12 cellular contexts compared by ENCODE assay signal in the genomic region with DNA sequence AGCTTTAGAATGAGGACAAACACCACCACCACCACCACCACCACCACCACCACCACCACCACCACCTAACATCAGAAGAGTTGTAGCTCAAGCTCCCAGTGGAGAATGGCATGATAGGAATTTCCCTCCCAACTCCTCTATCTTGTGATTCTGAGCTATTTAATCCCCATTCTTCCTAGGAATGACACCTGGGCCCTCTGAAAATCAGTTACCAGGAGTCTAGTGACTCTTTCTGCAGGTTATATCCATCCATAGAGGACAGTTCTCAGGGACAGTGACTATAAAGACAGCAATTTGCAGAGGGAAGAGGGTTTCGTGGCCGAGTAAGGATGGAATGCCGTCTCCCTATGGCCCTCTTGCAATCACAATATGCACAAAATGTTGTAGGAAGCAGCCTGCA. TPM values are rescaled to one million over a fixed set of nuclear protein-coding genes. Genes with fewer than 3 reads are reported as not detected.
DNase-seq lines count a peak whose midpoint lies in the region; ATAC-seq and TF ChIP-seq lines count a peak whose summit lies in the region.
"Had no signal": no experiment of that assay in that cellular context is flagged by ENCODE, and none has a peak within 500 bp of the region (broad histone marks: within the 10 kb centered on the region; RNA-seq: fewer than 3 reads in every experiment).

No MANE protein-coding gene starts in this region.

- DNase-seq in breast epithelium (ENCODE audit: low spot score in 2 of 2) (no peak), MCF 10A (ENCODE audit: unreplicated experiment) (no peak), lung (ENCODE audit: low spot score) (no peak), thyroid gland (no peak), GM10248 (ENCODE audit: extremely low spot score) (no peak)
- DNase-seq in activated naive CD8-positive, alpha-beta T cell treated with anti-CD3 and anti-CD28 coated beads, Interleukin-2, amount 10 ng/mL, durations not matched to agents 7 days and 5 days = no peak
- DNase-seq: C1 segment of cervical spinal cord; MM.1S; stimulated activated naive CD4-positive, alpha-beta T cell treated with Interleukin-2 at 50 U/mL for 16 hours had no signal

- peaks cover 18% of the 10 kb centered on the region for H3K36me3 Mint-ChIP-seq in MCF 10A (ENCODE audit: insufficient read depth, unreplicated experiment)
- peaks cover 25% of the 10 kb centered on the region for H3K36me3 Mint-ChIP-seq in activated naive CD8-positive, alpha-beta T cell treated with anti-CD3 and anti-CD28 coated beads, Interleukin-2, amount 10 ng/mL, durations not matched to agents 7 days and 5 days

- POLR2A ChIA-PET in MCF 10A (lab: Yijun Ruan, JAX) (interaction anchor here (0.6 to 1.3 kb wide), 2 partner anchors 9 to 16 kb away, joined by 4 to 5 read pairs; no protein-coding TSS in a partner anchor), GM10248 (lab: Yijun Ruan, JAX) (no interaction called here)
- POLR2A ChIA-PET in activated naive CD8-positive, alpha-beta T cell treated with anti-CD3 and anti-CD28 coated beads, Interleukin-2, amount 10 ng/mL, durations not matched to agents 7 days and 5 days (lab: Charles Lee) = interaction anchor here (1.1 to 3.1 kb wide), 3 partner anchors 17 to 88 kb away, joined by 4 to 14 read pairs (median 10); no protein-coding TSS in a partner anchor

- H3K27ac ChIP-seq in breast epithelium (peak overlapping the region; percentile 88 to 92), lung (ENCODE audit: low read depth in 1 of 2, low read length in 1 of 2) (peak overlapping the region; percentile 51 to 56), thyroid gland (peak overlapping the region; percentile 56 to 99 (median 67))

- no TSS peak for BruUV-seq in MCF 10A (replicated peaks; lab: Mats Ljungman, UMichigan)

- ATAC-seq in activated naive CD8-positive, alpha-beta T cell treated with anti-CD3 and anti-CD28 coated beads, Interleukin-2, amount 10 ng/mL, durations not matched to agents 7 days and 5 days (ENCODE audit: low read depth) = no peak
- no peak for ATAC-seq in lung (ENCODE audit: insufficient read depth, low FRiP score)
- no peak for ATAC-seq in HG03039 (IDR thresholded peaks at IDR 0.05; ENCODE audit: unreplicated experiment)
- ATAC-seq in HG02884 (IDR thresholded peaks at IDR 0.05; ENCODE audit: unreplicated experiment) = no peak
- ATAC-seq: activated CD4-positive, CD25-positive, alpha-beta regulatory T cell treated with anti-CD3 and anti-CD28 coated beads, Interleukin-2, amount 50 U/mL, for 24 hours had no signal

- 79 to 84% methylated on average over 3 of the region's 3 CpGs for WGBS in lung, 2 donors
- 65 to 72% methylated on average over 3 of the region's 3 CpGs for WGBS in thyroid gland, 2 donors

- no peak overlapping the region for H3K27ac Mint-ChIP-seq in MCF 10A (ENCODE audit: low read depth, unreplicated experiment)
- H3K27ac Mint-ChIP-seq in activated naive CD8-positive, alpha-beta T cell treated with anti-CD3 and anti-CD28 coated beads, Interleukin-2, amount 10 ng/mL, durations not matched to agents 7 days and 5 days = peak overlapping the region; percentile 87

- H3K4me3 ChIP-seq in breast epithelium (no peak overlapping the region), lung (no peak overlapping the region), thyroid gland (replicated peaks in 1 of 3) (no peak overlapping the region)

- H3K9me3 ChIP-seq in breast epithelium = no peaks in the 10 kb centered on the region
- H3K9me3 ChIP-seq in lung (ENCODE audit: control insufficient read depth in 2 of 2, insufficient read depth in 1 of 2, low read length in 1 of 2) = no peaks in the 10 kb centered on the region
- H3K9me3 ChIP-seq in thyroid gland = no peaks in the 10 kb centered on the region

- H3K4me1 ChIP-seq in breast epithelium = peaks cover 49 to 70% of the 10 kb centered on the region in 2 donors
- peaks cover 66 to 68% of the 10 kb centered on the region in 2 donors for H3K4me1 ChIP-seq in lung (ENCODE audit: control insufficient read depth in 2 of 2, insufficient read depth in 2 of 2, low read length in 2 of 2)
- H3K4me1 ChIP-seq in thyroid gland = peaks cover 68 to 96% of the 10 kb centered on the region in 2 donors

- TF ChIP-seq POLR2A in breast epithelium (IDR thresholded peaks at IDR 0.05) (no peak), thyroid gland (IDR thresholded peaks at IDR 0.05) (no peak)

- no peak overlapping the region for H3K4me3 Mint-ChIP-seq in MCF 10A (ENCODE audit: unreplicated experiment)
- no peak overlapping the region for H3K4me3 Mint-ChIP-seq in activated naive CD8-positive, alpha-beta T cell treated with anti-CD3 and anti-CD28 coated beads, Interleukin-2, amount 10 ng/mL, durations not matched to agents 7 days and 5 days

- intact Hi-C loops in breast epithelium (cut with DNase I; ENCODE audit: low total_unique reads) (no loop called here), MCF 10A (cut with micrococcal nuclease) (no loop called here), thyroid gland (cut with DNase I) (loop anchor here (5.0 kb wide), 1 partner anchor 33 kb away; no protein-coding TSS in a partner anchor)

- CTCF ChIA-PET in MCF 10A (lab: Yijun Ruan, JAX) = interaction anchor here (1.7 kb wide), 1 partner anchor 11 kb away, joined by 5 read pairs; no protein-coding TSS in a partner anchor
- CTCF ChIA-PET in GM10248 (lab: Yijun Ruan, JAX) = interaction anchor here (1.5 kb wide), 1 partner anchor 110 kb away, joined by 5 read pairs; no protein-coding TSS in a partner anchor

- H3K27me3 Mint-ChIP-seq in MCF 10A (ENCODE audit: insufficient read depth, unreplicated experiment) = no peaks in the 10 kb centered on the region
- H3K27me3 Mint-ChIP-seq in activated naive CD8-positive, alpha-beta T cell treated with anti-CD3 and anti-CD28 coated beads, Interleukin-2, amount 10 ng/mL, durations not matched to agents 7 days and 5 days = no peaks in the 10 kb centered on the region

- H3K36me3 ChIP-seq in breast epithelium = no peaks in the 10 kb centered on the region
- peaks cover 0 to 10% of the 10 kb centered on the region in 2 donors for H3K36me3 ChIP-seq in lung (ENCODE audit: control insufficient read depth in 2 of 2, insufficient read depth in 2 of 2, low read length in 2 of 2)
- H3K36me3 ChIP-seq in thyroid gland = no peaks in the 10 kb centered on the region

- H3K9me3 Mint-ChIP-seq in MCF 10A (ENCODE audit: unreplicated experiment) = no peaks in the 10 kb centered on the region
- H3K9me3 Mint-ChIP-seq in activated naive CD8-positive, alpha-beta T cell treated with anti-CD3 and anti-CD28 coated beads, Interleukin-2, amount 10 ng/mL, durations not matched to agents 7 days and 5 days = no peaks in the 10 kb centered on the region

- TF ChIP-seq CTCF in breast epithelium (IDR thresholded peaks at IDR 0.05) (no peak), MCF 10A (IDR thresholded peaks at IDR 0.05; ENCODE audit: unreplicated experiment) (no peak), lung (IDR thresholded peaks at IDR 0.05; ENCODE audit: control extremely low read depth, extremely low read depth) (no peak), thyroid gland (IDR thresholded peaks at IDR 0.05) (no peak), GM10248 (IDR thresholded peaks at IDR 0.05; ENCODE audit: control extremely low read depth, extremely low read depth, low read depth, missing control alignments) (no peak)

- H3K4me1 Mint-ChIP-seq in MCF 10A (ENCODE audit: insufficient read depth, unreplicated experiment) = peaks cover 69% of the 10 kb centered on the region
- H3K4me1 Mint-ChIP-seq in activated naive CD8-positive, alpha-beta T cell treated with anti-CD3 and anti-CD28 coated beads, Interleukin-2, amount 10 ng/mL, durations not matched to agents 7 days and 5 days = peaks cover 84% of the 10 kb centered on the region

- H3K27me3 ChIP-seq in breast epithelium (no peaks in the 10 kb centered on the region), lung (ENCODE audit: control insufficient read depth, insufficient read depth) (no peaks in the 10 kb centered on the region), thyroid gland (no peaks in the 10 kb centered on the region)

RNA-seq across cellular contexts. Expression of a gene that starts 27.8 kb away (rescaled TPM):
- total RNA-seq in breast epithelium = 100 to 1,000 TPM; 169 to 392 (median 268) TPM
- total RNA-seq in MCF 10A (2022) = 643 and 653 TPM in 2 replicates
- 100 to 1,000 TPM; 803 to 821 TPM for total RNA-seq in activated naive CD8-positive, alpha-beta T cell treated with anti-CD3 and anti-CD28 coated beads, Interleukin-2, amount 10 ng/mL, durations not matched to agents 7 days and 5 days
- 100 to 1,000 TPM; 398 to 667 TPM for total RNA-seq in lung
- 100 to 1,000 TPM; 184 to 266 TPM for polyA plus RNA-seq in lung
- 100 to 1,000 TPM; 228 to 375 (median 275) TPM for total RNA-seq in thyroid gland
